In the genomic region with DNA sequence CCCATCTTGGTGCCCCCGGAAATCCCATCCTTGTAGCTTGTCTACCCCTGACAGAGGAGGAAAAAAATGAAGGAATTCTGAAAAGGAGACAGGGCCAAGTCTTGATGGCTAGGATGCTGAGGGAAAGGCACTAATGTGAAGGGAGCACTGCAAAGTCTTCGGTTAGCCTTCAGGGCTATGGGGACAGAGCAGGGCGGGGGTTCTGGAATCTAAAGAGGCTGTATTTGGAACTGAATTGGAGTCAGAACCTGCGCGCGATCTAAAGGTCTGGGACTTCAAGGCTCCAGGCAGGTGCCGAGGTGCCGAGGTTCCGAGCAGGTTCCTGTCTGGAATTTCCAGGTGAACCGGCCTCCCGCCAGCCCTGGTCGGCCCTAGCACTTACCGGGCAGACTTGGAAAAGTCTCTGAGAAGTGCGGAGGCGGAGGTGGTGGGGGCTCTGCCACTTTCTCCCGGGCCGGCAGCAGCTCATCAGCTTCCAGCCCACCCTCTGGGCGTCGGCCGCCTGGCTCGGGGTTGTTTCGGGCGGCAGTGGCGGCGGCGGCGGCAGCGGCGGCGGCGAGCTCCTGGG, we compare ENCODE assay signal across 9 cellular contexts. TPM values are rescaled to one million over a fixed set of nuclear protein-coding genes. Genes with fewer than 3 reads are reported as not detected.
DNase-seq lines count a peak whose midpoint lies in the region; ATAC-seq and TF ChIP-seq lines count a peak whose summit lies in the region.
"Had no signal": no experiment of that assay in that cellular context is flagged by ENCODE, and none has a peak within 500 bp of the region (broad histone marks: within the 10 kb centered on the region; RNA-seq: fewer than 3 reads in every experiment).

No MANE protein-coding gene starts in this region.

- DNase-seq in left ventricle myocardium inferior, result no peak
- DNase-seq in Right ventricle myocardium inferior (ENCODE audit: missing footprints), result no peak
- no peak for DNase-seq in dorsolateral prefrontal cortex
- DNase-seq in natural killer cell, result no peak
- no peak for DNase-seq in aorta
- no peak for DNase-seq in epidermal melanocyte (ENCODE audit: insufficient read length, low spot score)
- no peak for DNase-seq in activated effector memory CD4-positive, alpha-beta T cell treated with Interleukin-2 at 50 U/mL for 16 hours
- DNase-seq: DND-41 had no signal

- intact Hi-C loops in left ventricle myocardium inferior (cut with micrococcal nuclease), result no loop called here
- intact Hi-C loops in Right ventricle myocardium inferior (cut with DNase I), result no loop called here
- intact Hi-C loops in dorsolateral prefrontal cortex (cut with DNase I), result no loop called here
- intact Hi-C loops in natural killer cell (cut with micrococcal nuclease), result loop anchor here (2.0 kb wide), 1 partner anchor 78 kb away; no protein-coding TSS in a partner anchor
- intact Hi-C loops in aorta (cut with DNase I), result no loop called here

- H3K9me3 ChIP-seq in left ventricle myocardium inferior (replicated peaks), result no peaks in the 10 kb centered on the region
- H3K9me3 ChIP-seq in aorta (ENCODE audit: control insufficient read depth, low read length), result no peaks in the 10 kb centered on the region

- H3K27ac Mint-ChIP-seq in natural killer cell, result no peak overlapping the region

- peaks cover 64% of the 10 kb centered on the region for H3K27me3 ChIP-seq in left ventricle myocardium inferior (ENCODE audit: low read depth)
- peaks cover 0 to 54% (median 22%) of the 10 kb centered on the region in 45 donors for H3K27me3 ChIP-seq in dorsolateral prefrontal cortex
- H3K27me3 ChIP-seq in aorta (ENCODE audit: control insufficient read depth in 1 of 2, insufficient read depth in 2 of 2, low read length in 1 of 2), result no peaks in the 10 kb centered on the region

- peaks cover 29 to 37% of the 10 kb centered on the region in 2 donors for H3K27me3 Mint-ChIP-seq in natural killer cell (ENCODE audit: low read depth in 2 of 2)

- H3K36me3 ChIP-seq in left ventricle myocardium inferior (no peaks in the 10 kb centered on the region), aorta (ENCODE audit: control insufficient read depth in 1 of 2, insufficient read depth in 2 of 2, low read length in 1 of 2) (no peaks in the 10 kb centered on the region)

- no peaks in the 10 kb centered on the region for H3K36me3 Mint-ChIP-seq in natural killer cell

- H3K4me1 Mint-ChIP-seq in natural killer cell, result peaks cover 0 to 8% of the 10 kb centered on the region in 2 donors

- peak overlapping the region; percentile 61 for H3K4me3 Mint-ChIP-seq in natural killer cell

- TF ChIP-seq CTCF in left ventricle myocardium inferior (IDR thresholded peaks at IDR 0.05; ENCODE audit: borderline replicate concordance), result no peak
- TF ChIP-seq CTCF in dorsolateral prefrontal cortex (IDR thresholded peaks at IDR 0.05 in 54 of 56, conservative IDR thresholded peaks at IDR 0.05 in 2 of 56; ENCODE audit: low read depth in 1 of 56, partially characterized antibody in 56 of 56), result no peak
- TF ChIP-seq CTCF in natural killer cell (IDR thresholded peaks at IDR 0.05), result no peak

- peak overlapping the region; percentile 66 for H3K4me3 ChIP-seq in left ventricle myocardium inferior
- H3K4me3 ChIP-seq in dorsolateral prefrontal cortex, result peak overlapping the region; percentile 22 to 72 (median 53)
- H3K4me3 ChIP-seq in aorta (ENCODE audit: low read length in 2 of 2), result peak overlapping the region; percentile 9 to 36

- H3K4me1 ChIP-seq in left ventricle myocardium inferior (peaks cover 43% of the 10 kb centered on the region), aorta (ENCODE audit: control insufficient read depth in 1 of 2, insufficient read depth in 2 of 2, low read length in 2 of 2) (no peaks in the 10 kb centered on the region)

- 16 to 18% methylated on average over 29 to 31 of the region's 31 CpGs for WGBS in aorta, 2 donors

- ATAC-seq in Right ventricle myocardium inferior (no peak), natural killer cell (no peak), aorta (ENCODE audit: low FRiP score) (no peak), GM18519 (IDR thresholded peaks at IDR 0.05; ENCODE audit: low FRiP score, unreplicated experiment) (no peak)

- H3K9me3 Mint-ChIP-seq in natural killer cell, result no peaks in the 10 kb centered on the region

- H3K27ac ChIP-seq in left ventricle myocardium inferior (replicated peaks) (no peak overlapping the region), dorsolateral prefrontal cortex (no peak overlapping the region), aorta (ENCODE audit: low read depth in 1 of 2, low read length in 2 of 2) (no peak overlapping the region)

RNA-seq across cellular contexts. Expression of gene GBX1, which starts 0.8 kb away (rescaled TPM):
- 1.9 TPM for total RNA-seq in left ventricle myocardium inferior
- total RNA-seq in Right ventricle myocardium inferior, result 2.4 TPM
- total RNA-seq in dorsolateral prefrontal cortex, result under 1 TPM in 2 of 120 experiments, not detected in 118; 0.44 to 0.46 TPM
- not detected for total RNA-seq in natural killer cell
- not detected for total RNA-seq in aorta
- polyA plus RNA-seq in aorta, result not detected

RNA-seq across cellular contexts. Expression of gene ASB10, which starts 20.3 kb away (rescaled TPM):
- total RNA-seq in left ventricle myocardium inferior (35.4 TPM), Right ventricle myocardium inferior (41.4 TPM), dorsolateral prefrontal cortex (under 1 TPM in 3 of 120 experiments, not detected in 117; 0.23 to 0.31 (median 0.27) TPM), natural killer cell (not detected), aorta (not detected)
- polyA plus RNA-seq in aorta, result not detected

RNA-seq across cellular contexts. Expression of gene H2BK1, which starts 43.6 kb away (rescaled TPM):
- total RNA-seq in left ventricle myocardium inferior (not detected), Right ventricle myocardium inferior (not detected), dorsolateral prefrontal cortex (1 to 10 TPM in 5 of 120 experiments, not detected in 115; 1.5 to 3.0 (median 1.6) TPM), natural killer cell (1 to 10 TPM in 1 of 3 donors, not detected in 2; 2.5 TPM), aorta (1 to 10 TPM in 1 of 2 donors, not detected in 1; 2.2 TPM)
- polyA plus RNA-seq in aorta, result not detected

Comparison
In these comparisons a context has a peak if more than half of its experiments do, and no peak if none do; other contexts are left out.
1. RNA of gene ASB10, which starts 20.3 kb away (total RNA-seq): 41.4 TPM in Right ventricle myocardium inferior (single experiment) and 35.4 TPM in left ventricle myocardium inferior (single experiment); 0.23 to 0.31 TPM in dorsolateral prefrontal cortex, not detected in natural killer cell and not detected in aorta; every median in the first group is over 10 times any median in the second.
2. Peak in every context shown above with its lines, with median percentiles within 50 percentile points of each other: H3K4me3 ChIP-seq.